ENCODE assay signal across 24 cellular contexts in the genomic region with DNA sequence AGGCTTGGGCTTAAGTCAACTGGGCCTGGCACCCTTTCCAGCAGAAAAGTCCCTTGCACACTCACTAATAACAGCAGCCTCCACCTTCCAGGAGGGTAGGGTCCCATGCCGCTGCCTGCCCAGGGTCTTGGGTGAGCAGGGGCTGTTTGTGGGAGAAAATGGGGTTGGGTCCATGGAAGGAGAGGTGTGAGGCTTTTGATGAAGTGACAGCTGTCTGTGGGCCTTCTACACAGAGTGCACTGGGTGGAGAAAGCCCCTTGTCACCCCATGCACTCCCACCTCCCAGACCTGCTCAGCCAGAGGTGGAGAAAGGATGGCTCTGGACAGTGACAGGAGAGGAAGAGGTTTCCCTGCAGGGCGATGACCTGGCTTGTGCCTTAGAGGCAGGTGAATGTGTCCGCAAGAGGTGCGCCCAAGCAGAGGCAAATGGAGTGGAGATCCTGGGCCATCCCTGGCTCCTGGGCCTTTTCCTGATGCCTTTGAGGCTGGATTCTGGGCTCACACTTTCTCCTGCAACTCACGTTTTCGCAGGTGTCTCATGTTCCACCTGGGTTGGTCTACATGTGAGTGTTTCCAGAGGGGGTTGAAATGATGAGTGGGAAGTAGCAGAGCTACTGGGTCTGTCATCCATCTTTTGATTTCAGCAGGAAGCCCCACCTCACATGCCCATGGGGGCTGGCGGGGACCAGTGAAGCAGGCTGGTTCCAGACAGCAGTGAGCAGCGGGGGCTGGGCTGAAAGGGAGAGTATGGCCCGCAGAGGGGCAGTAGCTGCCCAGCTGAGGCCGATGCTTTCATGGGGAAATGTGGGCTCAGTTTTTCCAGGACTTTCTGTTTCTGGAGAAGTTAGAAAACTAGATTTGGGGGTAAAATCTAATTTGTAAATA.
"Had no signal": no experiment of that assay in that cellular context is flagged by ENCODE, and none has a peak within 500 bp of the region (broad histone marks: within the 10 kb centered on the region; RNA-seq: fewer than 3 reads in every experiment).

No MANE protein-coding gene starts in this region.

- H3K27ac Mint-ChIP-seq: memory B cell; naive thymus-derived CD8-positive, alpha-beta T cell; nephron; stimulated activated memory B cell treated with anti-CD40 and anti-IgM and Interleukin-4, amounts not matched to agents 10 μg/mL and 1 μg/mL and 100 μg/mL, for 72 hours; stimulated activated naive CD8-positive, alpha-beta T cell treated with anti-CD3 and anti-CD28 coated beads, Interleukin-15, amount 100 ng/mL, for 72 hours had no signal

- H3K27me3 Mint-ChIP-seq: stimulated activated memory B cell treated with anti-CD40 and anti-IgM and Interleukin-4, amounts not matched to agents 10 μg/mL and 1 μg/mL and 100 μg/mL, for 72 hours had no signal

- DNase-seq: heart right ventricle; kidney glomerular epithelial cell; left cardiac atrium; left ventricle myocardium superior; occipital lobe; ovary; retina; right cardiac atrium; sigmoid colon; small intestine; spleen; stimulated activated CD4-positive, alpha-beta T cell treated with anti-CD3 and anti-CD28 coated beads, Interleukin-1b, Interleukin-23, amount 100 ng/mL, for 48 hours; stimulated activated CD4-positive, alpha-beta T cell treated with anti-CD3 and anti-CD28 coated beads, Interleukin-2, amount 100 ng/mL, for 48 hours; stimulated activated CD4-positive, alpha-beta T cell treated with anti-CD3 and anti-CD28 coated beads, Interleukin-4, amount 100 ng/mL, for 4 hours; stimulated activated CD8-positive, alpha-beta memory T cell treated with anti-CD3 and anti-CD28 coated beads, Interleukin-4, amount 100 ng/mL, for 48 hours; stimulated activated naive CD4-positive, alpha-beta T cell treated with Interleukin-2 at 50 U/mL for 16 hours; stimulated activated naive CD8-positive, alpha-beta T cell treated with anti-CD3 and anti-CD28 coated beads, Interleukin-15, amount 100 ng/mL, for 72 hours; substantia nigra had no signal

- H3K4me1 Mint-ChIP-seq: memory B cell; naive thymus-derived CD8-positive, alpha-beta T cell; nephron; stimulated activated memory B cell treated with anti-CD40 and anti-IgM and Interleukin-4, amounts not matched to agents 10 μg/mL and 1 μg/mL and 100 μg/mL, for 72 hours; stimulated activated naive CD8-positive, alpha-beta T cell treated with anti-CD3 and anti-CD28 coated beads, Interleukin-15, amount 100 ng/mL, for 72 hours had no signal

- H3K4me3 Mint-ChIP-seq: memory B cell; naive thymus-derived CD8-positive, alpha-beta T cell; nephron; neural crest cell; stimulated activated memory B cell treated with anti-CD40 and anti-IgM and Interleukin-4, amounts not matched to agents 10 μg/mL and 1 μg/mL and 100 μg/mL, for 72 hours; stimulated activated naive CD8-positive, alpha-beta T cell treated with anti-CD3 and anti-CD28 coated beads, Interleukin-15, amount 100 ng/mL, for 72 hours had no signal

- H3K36me3 Mint-ChIP-seq: stimulated activated memory B cell treated with anti-CD40 and anti-IgM and Interleukin-4, amounts not matched to agents 10 μg/mL and 1 μg/mL and 100 μg/mL, for 72 hours had no signal

- ATAC-seq: heart right ventricle; left cardiac atrium; left lobe of liver; left ventricle myocardium superior; naive thymus-derived CD8-positive, alpha-beta T cell had no signal
